In the genomic region with DNA sequence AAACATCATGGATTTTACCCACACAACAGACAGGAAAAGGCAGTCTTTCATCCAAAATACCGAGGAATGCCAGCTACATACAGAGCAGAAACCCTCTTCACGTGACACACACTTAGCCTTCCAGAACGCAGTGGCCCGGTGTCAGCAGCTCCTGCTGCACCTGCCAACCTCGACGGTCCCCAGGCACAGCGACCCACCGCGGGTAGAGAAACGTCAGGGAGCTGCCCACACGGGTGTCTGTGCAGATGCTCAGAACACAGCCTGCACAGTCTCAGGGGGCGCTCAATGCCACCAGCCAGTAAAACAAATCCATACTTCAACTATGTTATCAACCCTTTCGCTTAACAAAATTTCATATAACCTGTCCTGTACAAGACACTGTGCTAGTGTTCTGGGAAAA, we compare ENCODE assay signal across 16 cellular contexts.
DNase-seq lines count a peak whose midpoint lies in the region; ATAC-seq and TF ChIP-seq lines count a peak whose summit lies in the region.
"Had no signal": no experiment of that assay in that cellular context is flagged by ENCODE, and none has a peak within 500 bp of the region (broad histone marks: within the 10 kb centered on the region; RNA-seq: fewer than 3 reads in every experiment).

No MANE protein-coding gene starts in this region.

- no peaks in the 10 kb centered on the region for H3K9me3 ChIP-seq in SK-N-SH
- no peaks in the 10 kb centered on the region for H3K9me3 ChIP-seq in esophagus muscularis mucosa

- H3K36me3 Mint-ChIP-seq in activated CD4-positive, alpha-beta memory T cell treated with anti-CD3 and anti-CD28 coated beads for 36 hours: no peaks in the 10 kb centered on the region

- H3K9ac ChIP-seq in SK-N-SH: no peak overlapping the region
- H3K9ac ChIP-seq: BLaER1 treated with 17β-estradiol and CSF1 and Interleukin-3, amounts not matched to agents 10 nM and 100 nM had no signal

- no peaks in the 10 kb centered on the region for H4K20me1 ChIP-seq in SK-N-SH (ENCODE audit: insufficient read depth)

- DNase-seq in DMS79 treated with DMSO at 0.1 percent for 48 hours (lab: John Stamatoyannopoulos, UW) (peak; percentile 41), DMS79 (lab: John Stamatoyannopoulos, UW) (no peak), SK-N-SH (peak; percentile 76), esophagus muscularis mucosa (ENCODE audit: extremely low spot score) (peak; percentile 34), superior temporal gyrus (ENCODE audit: extremely low spot score) (peak; percentile 11), glomerular visceral epithelial cell (ENCODE audit: extremely low spot score) (no peak)
- DNase-seq in activated CD4-positive, alpha-beta memory T cell treated with anti-CD3 and anti-CD28 coated beads for 36 hours: no peak
- DNase-seq: KBM-7, MV-4-11, NCI-H1694 treated with DMSO at 0.1 percent for 48 hours, NCI-H526, SW 1271 had no signal

- no peak overlapping the region for H3K27ac Mint-ChIP-seq in activated CD4-positive, alpha-beta memory T cell treated with anti-CD3 and anti-CD28 coated beads for 36 hours

- POLR2A ChIA-PET in SK-N-SH (lab: Yijun Ruan, JAX): interaction anchor here (1.4 to 2.3 kb wide), 2 partner anchors 27 to 54 kb away, joined by 4 to 5 read pairs; no protein-coding TSS in a partner anchor
- POLR2A ChIA-PET in activated CD4-positive, alpha-beta memory T cell treated with anti-CD3 and anti-CD28 coated beads for 36 hours (lab: Charles Lee): no interaction called here

- H3K9me2 ChIP-seq in SK-N-SH: no peaks in the 10 kb centered on the region

- H3K9me3 Mint-ChIP-seq in activated CD4-positive, alpha-beta memory T cell treated with anti-CD3 and anti-CD28 coated beads for 36 hours: no peaks in the 10 kb centered on the region

- TF ChIP-seq POLR2A in esophagus muscularis mucosa (IDR thresholded peaks at IDR 0.05; ENCODE audit: low read depth): no peak

- H3K36me3 ChIP-seq in SK-N-SH (replicated peaks in 1 of 2; ENCODE audit: control insufficient read depth in 1 of 2, insufficient read depth in 2 of 2, low read length in 1 of 2) (no peaks in the 10 kb centered on the region), esophagus muscularis mucosa (no peaks in the 10 kb centered on the region)
- H3K36me3 ChIP-seq: BLaER1 treated with 17β-estradiol and CSF1 and Interleukin-3, amounts not matched to agents 10 nM and 100 nM had no signal

- H3K4me1 ChIP-seq in SK-N-SH (ENCODE audit: control insufficient read depth in 1 of 2, insufficient read depth in 2 of 2, low read depth in 1 of 2, low read length in 1 of 2): peaks cover 0 to 39% of the 10 kb centered on the region in 2 experiments; a peak in 2 of 4 replicates
- no peaks in the 10 kb centered on the region for H3K4me1 ChIP-seq in esophagus muscularis mucosa

- no peak overlapping the region for H3K4me3 Mint-ChIP-seq in activated CD4-positive, alpha-beta memory T cell treated with anti-CD3 and anti-CD28 coated beads for 36 hours

- no peaks in the 10 kb centered on the region for H3K27me3 Mint-ChIP-seq in activated CD4-positive, alpha-beta memory T cell treated with anti-CD3 and anti-CD28 coated beads for 36 hours

- no peaks in the 10 kb centered on the region for H3F3A ChIP-seq in SK-N-SH (replicated peaks; ENCODE audit: insufficient read depth)

- peak; percentile 36 for TF ChIP-seq RAD21 in SK-N-SH (IDR thresholded peaks at IDR 0.05; ENCODE audit: low read length)

- no peaks in the 10 kb centered on the region for H3K4me1 Mint-ChIP-seq in activated CD4-positive, alpha-beta memory T cell treated with anti-CD3 and anti-CD28 coated beads for 36 hours (ENCODE audit: low read depth)

- ATAC-seq in SK-N-SH treated with all-trans-retinoic acid at 6 μM for 48 hours: no peak

- H3K27me3 ChIP-seq in SK-N-SH (ENCODE audit: insufficient read depth) (no peaks in the 10 kb centered on the region), esophagus muscularis mucosa (peaks cover 0 to 8% (median 0%) of the 10 kb centered on the region in 4 donors)
- H3K27me3 ChIP-seq: BLaER1 treated with 17β-estradiol and CSF1 and Interleukin-3, amounts not matched to agents 10 nM and 100 nM had no signal

- H3K27ac ChIP-seq in SK-N-SH (ENCODE audit: low read depth in 2 of 2, low read length in 1 of 2): peak overlapping the region in 1 of 2 experiments; percentile 83; a peak in 2 of 4 replicates
- no peak overlapping the region for H3K27ac ChIP-seq in esophagus muscularis mucosa (replicated peaks in 1 of 4)
- H3K27ac ChIP-seq: 22Rv1; BLaER1 treated with 17β-estradiol and CSF1 and Interleukin-3, amounts not matched to agents 10 nM and 100 nM; RWPE1 had no signal

- H3K4me2 ChIP-seq in SK-N-SH: no peak overlapping the region

- TF ChIP-seq CTCF in SK-N-SH (IDR thresholded peaks at IDR 0.05): no peak
- TF ChIP-seq CTCF in esophagus muscularis mucosa (IDR thresholded peaks at IDR 0.05): no peak

- H3K79me2 ChIP-seq in SK-N-SH (ENCODE audit: insufficient read depth): no peaks in the 10 kb centered on the region

- H3K4me3 ChIP-seq in SK-N-SH (ENCODE audit: low read depth in 2 of 2, low read length in 1 of 2) (no peak overlapping the region), esophagus muscularis mucosa (no peak overlapping the region)
- H3K4me3 ChIP-seq: BLaER1 treated with 17β-estradiol and CSF1 and Interleukin-3, amounts not matched to agents 10 nM and 100 nM had no signal

- intact Hi-C loops in esophagus muscularis mucosa (cut with DNase I): no loop called here
- intact Hi-C loops in activated CD4-positive, alpha-beta memory T cell treated with anti-CD3 and anti-CD28 coated beads for 36 hours (cut with micrococcal nuclease): no loop called here

- WGBS in SK-N-SH (ENCODE audit: low lambda C conversion rate): 22% methylated on average over 13 of the region's 13 CpGs
- WGBS in esophagus muscularis mucosa: 52% methylated on average over 13 of the region's 13 CpGs

- TF ChIP-seq EP300 in SK-N-SH (IDR thresholded peaks at IDR 0.05; ENCODE audit: borderline replicate concordance in 1 of 2, low read depth in 1 of 2, low read length in 1 of 2) (no peak), esophagus muscularis mucosa (IDR thresholded peaks at IDR 0.05) (no peak)

- no peak overlapping the region for H2AFZ ChIP-seq in SK-N-SH (ENCODE audit: low read depth)

- CTCF ChIA-PET in SK-N-SH (lab: Yijun Ruan, JAX): interaction anchor here (0.7 to 1.1 kb wide), 5 partner anchors 27 to 1218 kb away, joined by 3 to 6 read pairs (median 3); no protein-coding TSS in a partner anchor
- CTCF ChIA-PET in activated CD4-positive, alpha-beta memory T cell treated with anti-CD3 and anti-CD28 coated beads for 36 hours (lab: Charles Lee): no interaction called here

TF ChIP-seq in SK-N-SH, 30 proteins besides CTCF, POLR2A, EP300 and RAD21:
- TF ChIP-seq, protein P1, sequence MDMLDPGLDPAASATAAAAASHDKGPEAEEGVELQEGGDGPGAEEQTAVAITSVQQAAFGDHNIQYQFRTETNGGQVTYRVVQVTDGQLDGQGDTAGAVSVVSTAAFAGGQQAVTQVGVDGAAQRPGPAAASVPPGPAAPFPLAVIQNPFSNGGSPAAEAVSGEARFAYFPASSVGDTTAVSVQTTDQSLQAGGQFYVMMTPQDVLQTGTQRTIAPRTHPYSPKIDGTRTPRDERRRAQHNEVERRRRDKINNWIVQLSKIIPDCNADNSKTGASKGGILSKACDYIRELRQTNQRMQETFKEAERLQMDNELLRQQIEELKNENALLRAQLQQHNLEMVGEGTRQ (IDR thresholded peaks at IDR 0.05; ENCODE audit: borderline replicate concordance, low read depth, low read length): no peak
- TF ChIP-seq RCOR1 (IDR thresholded peaks at IDR 0.05; ENCODE audit: low read length) (no peak), FOXM1 (IDR thresholded peaks at IDR 0.05; ENCODE audit: low read depth) (no peak), NRF1 (IDR thresholded peaks at IDR 0.05; ENCODE audit: low read depth, low read length) (no peak), YY1 (IDR thresholded peaks at IDR 0.05; ENCODE audit: low read depth) (no peak), RXRA (IDR thresholded peaks at IDR 0.05; ENCODE audit: borderline replicate concordance, low read depth) (no peak), NFIC (IDR thresholded peaks at IDR 0.05; ENCODE audit: borderline replicate concordance) (no peak), MXI1 (IDR thresholded peaks at IDR 0.05; ENCODE audit: low read depth, low read length) (no peak)

TF ChIP-seq in SK-N-SH treated with all-trans-retinoic acid at 6 μM for 48 hours, 23 proteins besides CTCF, POLR2A, EP300 and RAD21 (continues in another document):
- TF ChIP-seq SNAI2 (CRISPR knock-in tag; IDR thresholded peaks at IDR 0.05) (no peak), ZNF565 (CRISPR knock-in tag; conservative IDR thresholded peaks at IDR 0.05; ENCODE audit: low read depth) (no peak), TCF4 (CRISPR knock-in tag; IDR thresholded peaks at IDR 0.05; ENCODE audit: borderline replicate concordance) (no peak), PPARA (CRISPR knock-in tag; IDR thresholded peaks at IDR 0.05; ENCODE audit: borderline replicate concordance) (no peak), ZNF70 (CRISPR knock-in tag; IDR thresholded peaks at IDR 0.05) (no peak), ZFP3 (CRISPR knock-in tag; IDR thresholded peaks at IDR 0.05) (no peak), CSDC2 (CRISPR knock-in tag; IDR thresholded peaks at IDR 0.05) (no peak), BACH2 (CRISPR knock-in tag; IDR thresholded peaks at IDR 0.05; ENCODE audit: borderline replicate concordance) (no peak), ARNTL (CRISPR knock-in tag; IDR thresholded peaks at IDR 0.05; ENCODE audit: borderline replicate concordance, low read depth) (no peak), ESRRG (CRISPR knock-in tag; IDR thresholded peaks at IDR 0.05) (no peak), GLIS3 (CRISPR knock-in tag; IDR thresholded peaks at IDR 0.05) (no peak)
- TF ChIP-seq, protein P2, sequence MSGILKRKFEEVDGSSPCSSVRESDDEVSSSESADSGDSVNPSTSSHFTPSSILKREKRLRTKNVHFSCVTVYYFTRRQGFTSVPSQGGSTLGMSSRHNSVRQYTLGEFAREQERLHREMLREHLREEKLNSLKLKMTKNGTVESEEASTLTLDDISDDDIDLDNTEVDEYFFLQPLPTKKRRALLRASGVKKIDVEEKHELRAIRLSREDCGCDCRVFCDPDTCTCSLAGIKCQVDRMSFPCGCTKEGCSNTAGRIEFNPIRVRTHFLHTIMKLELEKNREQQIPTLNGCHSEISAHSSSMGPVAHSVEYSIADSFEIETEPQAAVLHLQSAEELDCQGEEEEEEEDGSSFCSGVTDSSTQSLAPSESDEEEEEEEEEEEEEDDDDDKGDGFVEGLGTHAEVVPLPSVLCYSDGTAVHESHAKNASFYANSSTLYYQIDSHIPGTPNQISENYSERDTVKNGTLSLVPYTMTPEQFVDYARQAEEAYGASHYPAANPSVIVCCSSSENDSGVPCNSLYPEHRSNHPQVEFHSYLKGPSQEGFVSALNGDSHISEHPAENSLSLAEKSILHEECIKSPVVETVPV (CRISPR knock-in tag; IDR thresholded peaks at IDR 0.05): no peak

Comparison
In these comparisons a context has a peak if more than half of its experiments do, and no peak if none do; other contexts are left out.
1. DNase-seq: peak in DMS79 treated with DMSO at 0.1 percent for 48 hours (single experiment), SK-N-SH (single experiment), esophagus muscularis mucosa (single experiment) and superior temporal gyrus (single experiment); none in DMS79 (single experiment), activated CD4-positive, alpha-beta memory T cell treated with anti-CD3 and anti-CD28 coated beads for 36 hours (single experiment) and glomerular visceral epithelial cell (single experiment).